In the genomic region with DNA sequence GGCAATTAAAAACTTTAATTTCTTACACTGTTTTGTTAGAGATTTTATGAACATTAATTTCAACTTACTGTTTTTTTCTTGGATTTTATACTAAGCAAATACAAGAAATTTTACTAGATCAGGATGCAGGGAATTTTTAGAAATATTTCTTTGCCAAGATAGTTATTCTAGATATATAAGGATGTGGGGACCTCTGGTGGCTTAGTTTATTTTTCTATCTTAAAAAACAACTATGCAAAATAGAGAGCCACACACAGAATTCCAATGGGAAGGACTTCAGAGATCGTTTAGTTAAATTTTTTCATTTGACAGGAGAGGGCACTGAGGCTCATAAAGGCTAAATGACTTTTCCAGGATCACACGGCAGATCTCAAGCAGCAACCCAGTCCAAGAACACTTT, we compare ENCODE assay signal across 9 cellular contexts. TPM values are rescaled to one million over a fixed set of nuclear protein-coding genes. Genes with fewer than 3 reads are reported as not detected.
DNase-seq lines count a peak whose midpoint lies in the region; ATAC-seq and TF ChIP-seq lines count a peak whose summit lies in the region.
"Had no signal": no experiment of that assay in that cellular context is flagged by ENCODE, and none has a peak within 500 bp of the region (broad histone marks: within the 10 kb centered on the region; RNA-seq: fewer than 3 reads in every experiment).

No MANE protein-coding gene starts in this region.

- H3K9me3 ChIP-seq in Panc1 (ENCODE audit: control insufficient read depth, insufficient read depth, low read depth, low read length) (no peaks in the 10 kb centered on the region), prostate gland (no peaks in the 10 kb centered on the region)
- H3K9me3 ChIP-seq in CD4-positive, alpha-beta memory T cell (ENCODE audit: control insufficient read depth in 1 of 2, low read length in 2 of 2): no peaks in the 10 kb centered on the region

- intact Hi-C loops in Panc1 (cut with micrococcal nuclease; ENCODE audit: unreplicated experiment): loop anchor here (10.0 kb wide), 1 partner anchor 161 kb away; no protein-coding TSS in a partner anchor
- intact Hi-C loops in prostate gland (cut with DNase I): loop anchor here (1.0 to 5.0 kb wide), 2 partner anchors 78 to 159 kb away; no protein-coding TSS in a partner anchor
- intact Hi-C loops in CD4-positive, alpha-beta memory T cell (cut with micrococcal nuclease): no loop called here

- TF ChIP-seq POLR2A in prostate gland (IDR thresholded peaks at IDR 0.05): no peak

- no peaks in the 10 kb centered on the region for H3K9me3 Mint-ChIP-seq in CD4-positive, alpha-beta memory T cell
- H3K9me3 Mint-ChIP-seq: activated CD4-positive, alpha-beta memory T cell treated with anti-CD3 and anti-CD28 coated beads, Interleukin-2, amount 10 ng/mL, durations not matched to agents 7 days and 5 days had no signal

- ATAC-seq in Panc1 (no peak), HG03196 (IDR thresholded peaks at IDR 0.05; ENCODE audit: unreplicated experiment) (no peak), GM18498 (IDR thresholded peaks at IDR 0.05; ENCODE audit: unreplicated experiment) (no peak), GM21723 (IDR thresholded peaks at IDR 0.05; ENCODE audit: unreplicated experiment) (no peak)

- no peak for DNase-seq in GM06990 (ENCODE audit: extremely low read depth, insufficient read length)
- DNase-seq in Panc1 (ENCODE audit: low read depth, low spot score): no peak
- DNase-seq in fibroblast of pulmonary artery (ENCODE audit: low read depth): peak; percentile 68
- no peak for DNase-seq in prostate gland (ENCODE audit: low spot score)
- no peak for DNase-seq in CD4-positive, alpha-beta memory T cell
- DNase-seq: activated CD4-positive, alpha-beta memory T cell treated with anti-CD3 and anti-CD28 coated beads, Interleukin-2, amount 10 ng/mL, durations not matched to agents 7 days and 5 days had no signal

- BruUV-seq in Panc1 (replicated peaks; lab: Mats Ljungman, UMichigan): no TSS peak

- H3K4me1 Mint-ChIP-seq in CD4-positive, alpha-beta memory T cell: no peaks in the 10 kb centered on the region
- H3K4me1 Mint-ChIP-seq: activated CD4-positive, alpha-beta memory T cell treated with anti-CD3 and anti-CD28 coated beads, Interleukin-2, amount 10 ng/mL, durations not matched to agents 7 days and 5 days had no signal

- no peaks in the 10 kb centered on the region for H3K36me3 ChIP-seq in GM06990 (ENCODE audit: control insufficient read depth, insufficient read depth, low read length)
- H3K36me3 ChIP-seq in Panc1 (ENCODE audit: control insufficient read depth, insufficient read depth, low read length): peaks cover 8% of the 10 kb centered on the region
- no peaks in the 10 kb centered on the region for H3K36me3 ChIP-seq in prostate gland
- H3K36me3 ChIP-seq in CD4-positive, alpha-beta memory T cell (ENCODE audit: insufficient read depth, low read length): no peaks in the 10 kb centered on the region

- no peak overlapping the region for H3K27ac Mint-ChIP-seq in CD4-positive, alpha-beta memory T cell
- H3K27ac Mint-ChIP-seq: activated CD4-positive, alpha-beta memory T cell treated with anti-CD3 and anti-CD28 coated beads, Interleukin-2, amount 10 ng/mL, durations not matched to agents 7 days and 5 days had no signal

- POLR2A ChIA-PET in Panc1 (lab: Charles Lee): no interaction called here
- POLR2A ChIA-PET in CD4-positive, alpha-beta memory T cell (lab: Charles Lee; ENCODE audit: partially characterized antibody): no interaction called here

- H3K4me1 ChIP-seq in Panc1 (ENCODE audit: control insufficient read depth, insufficient read depth, low read length): peaks cover 3% of the 10 kb centered on the region; the same call in 1 of the 2 replicates
- H3K4me1 ChIP-seq in prostate gland (replicated peaks): no peaks in the 10 kb centered on the region
- no peaks in the 10 kb centered on the region for H3K4me1 ChIP-seq in CD4-positive, alpha-beta memory T cell (ENCODE audit: insufficient read depth, low read length)

- no peaks in the 10 kb centered on the region for H3K36me3 Mint-ChIP-seq in CD4-positive, alpha-beta memory T cell

- TF ChIP-seq CTCF in GM06990 (IDR thresholded peaks at IDR 0.05; ENCODE audit: insufficient read depth, low read length, poor library complexity, severe bottlenecking) (peak; percentile 6), Panc1 (IDR thresholded peaks at IDR 0.05) (peak; percentile 29; the same call in 1 of the 2 replicates), fibroblast of pulmonary artery (IDR thresholded peaks at IDR 0.05; ENCODE audit: low read length, missing control alignments) (peak; percentile 23), prostate gland (IDR thresholded peaks at IDR 0.05) (peak in 3 of 4 experiments; percentile 28 to 57 (median 43))

- H3K27ac ChIP-seq in Panc1 (ENCODE audit: low read length) (no peak overlapping the region), prostate gland (no peak overlapping the region)
- no peak overlapping the region for H3K27ac ChIP-seq in CD4-positive, alpha-beta memory T cell (ENCODE audit: low read depth, low read length)

- H3K4me3 ChIP-seq in GM06990 (replicated peaks; ENCODE audit: low read depth, low read length) (no peak overlapping the region), Panc1 (ENCODE audit: low read depth in 2 of 2, low read length in 2 of 2) (no peak overlapping the region), fibroblast of pulmonary artery (replicated peaks; ENCODE audit: low read depth, low read length) (no peak overlapping the region), prostate gland (no peak overlapping the region)
- H3K4me3 ChIP-seq in CD4-positive, alpha-beta memory T cell (ENCODE audit: low read length in 2 of 2): no peak overlapping the region

- H3K27me3 ChIP-seq in GM06990 (replicated peaks; ENCODE audit: control insufficient read depth, insufficient read depth, low read length): no peaks in the 10 kb centered on the region
- no peaks in the 10 kb centered on the region for H3K27me3 ChIP-seq in Panc1 (ENCODE audit: control insufficient read depth, insufficient read depth, low read length)
- no peaks in the 10 kb centered on the region for H3K27me3 ChIP-seq in prostate gland (replicated peaks; ENCODE audit: insufficient read depth)
- no peaks in the 10 kb centered on the region for H3K27me3 ChIP-seq in CD4-positive, alpha-beta memory T cell (ENCODE audit: insufficient read depth, low read length)

- peaks cover 2% of the 10 kb centered on the region in 2 donors for H3K27me3 Mint-ChIP-seq in CD4-positive, alpha-beta memory T cell
- H3K27me3 Mint-ChIP-seq: activated CD4-positive, alpha-beta memory T cell treated with anti-CD3 and anti-CD28 coated beads, Interleukin-2, amount 10 ng/mL, durations not matched to agents 7 days and 5 days had no signal

- CTCF ChIA-PET in Panc1 (lab: Charles Lee): no interaction called here
- CTCF ChIA-PET in CD4-positive, alpha-beta memory T cell (lab: Charles Lee; ENCODE audit: partially characterized antibody): interaction anchor here (2.2 kb wide), 1 partner anchor 79 kb away, joined by 11 read pairs; no protein-coding TSS in a partner anchor

- 11% methylated on average over 2 of the region's 2 CpGs for WGBS in prostate gland

- no peak overlapping the region for H3K4me3 Mint-ChIP-seq in CD4-positive, alpha-beta memory T cell
- H3K4me3 Mint-ChIP-seq: activated CD4-positive, alpha-beta memory T cell treated with anti-CD3 and anti-CD28 coated beads, Interleukin-2, amount 10 ng/mL, durations not matched to agents 7 days and 5 days had no signal

- in situ Hi-C loops in Panc1 (cut with HindIII; ENCODE audit: low pct_unique_long_range_greater_than_20kb, low sequenced_read_pairs): no loop called here

RNA-seq across cellular contexts. Expression of a gene that starts 23.0 kb away (rescaled TPM):
- total RNA-seq in Panc1 (2021; ENCODE audit: unreplicated experiment): 1.4 TPM
- 0.44 TPM for polyA plus RNA-seq in Panc1 (2012; ENCODE audit: insufficient read length)
- total RNA-seq in prostate gland: 1 to 10 TPM in 1 of 2 donors, not detected in 1; 1.9 TPM
- total RNA-seq in CD4-positive, alpha-beta memory T cell: not detected
- not detected for polyA plus RNA-seq in CD4-positive, alpha-beta memory T cell
- total RNA-seq: activated CD4-positive, alpha-beta memory T cell treated with anti-CD3 and anti-CD28 coated beads, Interleukin-2, amount 10 ng/mL, durations not matched to agents 7 days and 5 days had no signal

RNA-seq across cellular contexts. Expression of a gene that starts 34.6 kb away (rescaled TPM):
- 62.1 TPM for total RNA-seq in Panc1 (2021; ENCODE audit: unreplicated experiment)
- polyA plus RNA-seq in Panc1 (2012; ENCODE audit: insufficient read length): 44.4 TPM
- total RNA-seq in prostate gland: 10 to 100 TPM; 10.8 to 13.6 TPM
- total RNA-seq in CD4-positive, alpha-beta memory T cell: under 1 TPM; 0.47 to 0.76 TPM
- not detected for polyA plus RNA-seq in CD4-positive, alpha-beta memory T cell

Comparison
In these comparisons a context has a peak if more than half of its experiments do, and no peak if none do; other contexts are left out.
1. RNA of a gene that starts 34.6 kb away (total RNA-seq): 62.1 TPM in Panc1 (single experiment) and 10.8 to 13.6 TPM in prostate gland; 0.47 to 0.76 TPM in CD4-positive, alpha-beta memory T cell; every median in the first group is over 4 times any median in the second.
2. Peak in every context shown above with its lines, with median percentiles within 50 percentile points of each other: CTCF ChIP-seq.